ENCODE assay signal across 8 cellular contexts in the genomic region with DNA sequence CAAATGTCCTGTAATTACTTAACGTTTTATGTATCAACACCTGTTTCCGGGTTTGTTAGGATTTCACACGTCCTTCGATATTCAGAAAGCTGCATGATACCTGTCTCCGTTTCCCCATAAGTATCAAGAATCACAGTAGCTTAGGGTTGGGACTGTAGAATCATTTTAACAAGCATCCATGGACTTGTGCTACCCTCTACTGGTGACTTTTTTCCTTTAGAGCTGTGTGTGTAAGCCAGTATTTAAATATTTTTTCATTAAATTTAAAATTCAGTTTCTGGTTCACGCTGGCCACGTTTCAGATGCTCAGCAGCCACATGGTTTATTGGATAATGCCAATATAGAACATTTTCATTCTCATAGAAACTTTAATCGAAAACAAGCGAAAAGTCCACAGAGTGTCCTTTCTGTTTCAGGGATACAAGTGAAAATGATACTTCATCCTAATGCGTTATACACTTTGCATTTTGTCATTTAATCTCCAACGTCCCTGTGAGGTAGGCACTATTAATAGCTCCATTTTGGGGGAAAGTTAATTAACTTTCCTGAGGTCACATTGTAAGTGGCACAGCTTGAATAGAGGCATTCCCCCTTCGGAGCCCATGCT.
A peak's percentile ranks its signal among the peaks of the same experiment; 100 is the strongest.
DNase-seq lines count a peak whose midpoint lies in the region; ATAC-seq and TF ChIP-seq lines count a peak whose summit lies in the region.

No MANE protein-coding gene starts in this region.

- H3K4me2 ChIP-seq in mesendoderm (ENCODE audit: low read length): no peak overlapping the region

- peak; percentile 75 for TF ChIP-seq CTCF in AG10803 (conservative IDR thresholded peaks at IDR 0.05; ENCODE audit: low read length)
- peak; percentile 33 for TF ChIP-seq CTCF in endothelial cell (IDR thresholded peaks at IDR 0.05; ENCODE audit: unreplicated experiment)

- no peaks in the 10 kb centered on the region for H3K27me3 ChIP-seq in mesendoderm (ENCODE audit: insufficient read depth, low read length, poor library complexity)

- H3K18ac ChIP-seq in mesendoderm (ENCODE audit: low read length): no peak overlapping the region

- H2AK5ac ChIP-seq in mesendoderm (ENCODE audit: low read length): no peak overlapping the region

- peaks cover 24% of the 10 kb centered on the region for H3K36me3 Mint-ChIP-seq in endothelial cell (ENCODE audit: low read depth, unreplicated experiment)

- H3K9me3 Mint-ChIP-seq in endothelial cell (ENCODE audit: unreplicated experiment): no peaks in the 10 kb centered on the region

- no peak overlapping the region for H3K4ac ChIP-seq in mesendoderm (ENCODE audit: low read depth, low read length)

- H3K27me3 Mint-ChIP-seq in endothelial cell (ENCODE audit: unreplicated experiment): no peaks in the 10 kb centered on the region

- no peak overlapping the region for H3K56ac ChIP-seq in mesendoderm (ENCODE audit: low read length)

- H2BK15ac ChIP-seq in mesendoderm (replicated peaks; ENCODE audit: low read depth): no peak overlapping the region

- no peak overlapping the region for H2BK120ac ChIP-seq in mesendoderm (ENCODE audit: low read depth, low read length)

- H4K8ac ChIP-seq in mesendoderm (ENCODE audit: low read depth, low read length): no peak overlapping the region

- peaks cover 11% of the 10 kb centered on the region for H3K36me3 ChIP-seq in mesendoderm (ENCODE audit: control insufficient read depth, insufficient read depth, low read length)

- H2BK5ac ChIP-seq in mesendoderm (ENCODE audit: low read length): no peak overlapping the region

- no CpG with 5 or more reads among the region's 12 CpGs for WGBS in mesendoderm (ENCODE audit: extremely low coverage, insufficient coverage, low lambda C conversion rate)

- no peak overlapping the region for H3K4me3 Mint-ChIP-seq in endothelial cell (ENCODE audit: unreplicated experiment)

- H3K9ac ChIP-seq in mesendoderm (ENCODE audit: low read length): no peak overlapping the region

- H3K4me3 ChIP-seq in AG10803 (ENCODE audit: low read length) (no peak overlapping the region), mesendoderm (ENCODE audit: low read length) (no peak overlapping the region)

- no peaks in the 10 kb centered on the region for H3K79me2 ChIP-seq in mesendoderm (ENCODE audit: control insufficient read depth, insufficient read depth, low read length)

- no peaks in the 10 kb centered on the region for H3K4me1 Mint-ChIP-seq in endothelial cell (ENCODE audit: unreplicated experiment)

- H3K79me1 ChIP-seq in mesendoderm (ENCODE audit: low read length): peaks cover 6% of the 10 kb centered on the region

- no peak overlapping the region for H3K27ac Mint-ChIP-seq in endothelial cell (ENCODE audit: unreplicated experiment)

- no peaks in the 10 kb centered on the region for H3K4me1 ChIP-seq in mesendoderm (ENCODE audit: control insufficient read depth, low read depth, low read length)

- DNase-seq in AG10803 (ENCODE audit: low read depth) (peak; percentile 65), GM03348 (ENCODE audit: low spot score) (peak; percentile 76), NCI-H1092 (lab: John Stamatoyannopoulos, UW) (peak; percentile 35), SHP77 treated with DMSO at 0.1 percent for 48 hours (lab: John Stamatoyannopoulos, UW) (peak; percentile 16), endothelial cell (ENCODE audit: low spot score) (peak; percentile 31), mesendoderm (peak; percentile 80)

- ATAC-seq in HG02973 (IDR thresholded peaks at IDR 0.05; ENCODE audit: unreplicated experiment) (no peak), HG03469 (IDR thresholded peaks at IDR 0.05; ENCODE audit: unreplicated experiment) (no peak)

- H4K5ac ChIP-seq in mesendoderm (ENCODE audit: low read length): no peak overlapping the region

- H3K27ac ChIP-seq in mesendoderm (ENCODE audit: low read depth, low read length): no peak overlapping the region

- no peak overlapping the region for H3K23ac ChIP-seq in mesendoderm (ENCODE audit: low read length)

Comparison
In these comparisons a context has a peak if more than half of its experiments do, and no peak if none do; other contexts are left out.
1. DNase-seq: peak in every context shown above with its lines; median percentile 80 in mesendoderm; 76 in GM03348; 65 in AG10803; 35 in NCI-H1092; 31 in endothelial cell; 16 in SHP77 treated with DMSO at 0.1 percent for 48 hours.